23 cellular contexts compared by ENCODE assay signal in genomic region chr10:110844617-110844881, GRCh38. TPM values are rescaled to one million over a fixed set of nuclear protein-coding genes. Genes with fewer than 3 reads are reported as not detected.
DNase-seq lines count a peak whose midpoint lies in the region; ATAC-seq and TF ChIP-seq lines count a peak whose summit lies in the region.
"Had no signal": no experiment of that assay in that cellular context is flagged by ENCODE, and none has a peak within 500 bp of the region (broad histone marks: within the 10 kb centered on the region; RNA-seq: fewer than 3 reads in every experiment).

No MANE protein-coding gene starts in this region.

- H3K4me3 ChIP-seq in Caco-2 (ENCODE audit: low read depth, low read length) (no peak overlapping the region), OCI-LY1 (ENCODE audit: low read depth, low read length, poor library complexity, severe bottlenecking) (no peak overlapping the region), duodenal mucosa (ENCODE audit: low read depth in 1 of 2, low read length in 2 of 2) (peak overlapping the region in 1 of 2 donors; percentile 14), neuronal stem cell (ENCODE audit: low read length in 2 of 2) (no peak overlapping the region)
- H3K4me3 ChIP-seq: left ventricle myocardium inferior, mucosa of descending colon had no signal

- H2AFZ ChIP-seq in OCI-LY1 (ENCODE audit: low read length) (no peak overlapping the region), neuronal stem cell (ENCODE audit: low read length) (no peak overlapping the region)

- H3K9me2 ChIP-seq in OCI-LY1 (ENCODE audit: low read depth, low read length), result no peaks in the 10 kb centered on the region

- H4K91ac ChIP-seq in neuronal stem cell (ENCODE audit: low read depth, low read length, poor library complexity), result no peak overlapping the region

- H3K79me1 ChIP-seq in neuronal stem cell (ENCODE audit: low read depth, low read length), result no peaks in the 10 kb centered on the region

- intact Hi-C loops in Caco-2 (cut with micrococcal nuclease; ENCODE audit: unreplicated experiment), result no loop called here

- H2BK5ac ChIP-seq in neuronal stem cell (ENCODE audit: low read length), result no peak overlapping the region

- H3K9me3 Mint-ChIP-seq in Caco-2 (ENCODE audit: unreplicated experiment), result no peaks in the 10 kb centered on the region
- H3K9me3 Mint-ChIP-seq: activated naive CD4-positive, alpha-beta T cell treated with anti-CD3 and anti-CD28 coated beads for 36 hours had no signal

- H3K9ac ChIP-seq in OCI-LY1 (ENCODE audit: low read length) (peak overlapping the region; percentile 47; the same call in 1 of the 2 replicates), duodenal mucosa (ENCODE audit: low read depth in 1 of 2, low read length in 2 of 2) (peak overlapping the region; percentile 4 to 40), neuronal stem cell (ENCODE audit: low read depth, low read length, poor library complexity) (no peak overlapping the region)

- peak overlapping the region; percentile 45 for H3K27ac Mint-ChIP-seq in Caco-2 (ENCODE audit: unreplicated experiment)
- H3K27ac Mint-ChIP-seq: activated naive CD4-positive, alpha-beta T cell treated with anti-CD3 and anti-CD28 coated beads for 36 hours; WTC11 had no signal

- peaks cover 27% of the 10 kb centered on the region for H3K4me1 Mint-ChIP-seq in Caco-2 (ENCODE audit: low read depth, unreplicated experiment)

- H3K27ac ChIP-seq in OCI-LY1 (ENCODE audit: low read depth, low read length, poor library complexity, severe bottlenecking), result peak overlapping the region; percentile 99
- peak overlapping the region; percentile 59 for H3K27ac ChIP-seq in duodenal mucosa (ENCODE audit: low read depth, low read length)
- H3K27ac ChIP-seq in neuronal stem cell (replicated peaks; ENCODE audit: low read length), result no peak overlapping the region
- H3K27ac ChIP-seq: left ventricle myocardium inferior had no signal

- no peak overlapping the region for H3K23ac ChIP-seq in neuronal stem cell (ENCODE audit: low read depth, low read length, poor library complexity)

- H2BK12ac ChIP-seq in neuronal stem cell (ENCODE audit: low read length), result no peak overlapping the region

- no peak overlapping the region for H2BK120ac ChIP-seq in neuronal stem cell (ENCODE audit: low read depth, low read length)

- H4K8ac ChIP-seq in neuronal stem cell (ENCODE audit: low read depth, low read length), result no peak overlapping the region

- CTCF ChIA-PET in Caco-2 (lab: Charles Lee), result no interaction called here

- H3K79me2 ChIP-seq in OCI-LY1 (ENCODE audit: insufficient read depth, low read length), result no peaks in the 10 kb centered on the region

- H3K27me3 Mint-ChIP-seq in Caco-2 (ENCODE audit: insufficient read depth, unreplicated experiment), result no peaks in the 10 kb centered on the region
- H3K27me3 Mint-ChIP-seq: CD4-positive, alpha-beta memory T cell had no signal

- TF ChIP-seq CTCF in Caco-2 (IDR thresholded peaks at IDR 0.05; ENCODE audit: insufficient read depth in 1 of 2, low read depth in 1 of 2, low read length in 1 of 2, severe bottlenecking in 1 of 2, unreplicated experiment in 1 of 2) (no peak), OCI-LY1 (IDR thresholded peaks at IDR 0.05; ENCODE audit: low read length) (no peak)

- peak overlapping the region; percentile 59 for H3K18ac ChIP-seq in neuronal stem cell (ENCODE audit: low read length)

- POLR2A ChIA-PET in Caco-2 (lab: Charles Lee), result no interaction called here

- BruUV-seq in Caco-2 (replicated peaks; lab: Mats Ljungman, UMichigan), result no TSS peak

- H3K4me1 ChIP-seq in Caco-2, result peaks cover 17% of the 10 kb centered on the region
- peaks cover 83% of the 10 kb centered on the region for H3K4me1 ChIP-seq in OCI-LY1 (ENCODE audit: insufficient read depth, low read length, severe bottlenecking)
- H3K4me1 ChIP-seq in duodenal mucosa (ENCODE audit: control insufficient read depth in 1 of 2, insufficient read depth in 2 of 2, low read length in 2 of 2), result peaks cover 70 to 71% of the 10 kb centered on the region in 2 donors
- H3K4me1 ChIP-seq in neuronal stem cell (ENCODE audit: control insufficient read depth in 2 of 2, insufficient read depth in 1 of 2, low read depth in 1 of 2, low read length in 2 of 2), result peaks cover 5 to 14% of the 10 kb centered on the region in 2 donors

- H3K4me2 ChIP-seq in OCI-LY1 (ENCODE audit: low read length) (peak overlapping the region; percentile 86; the same call in 1 of the 2 replicates), neuronal stem cell (ENCODE audit: insufficient read depth, low read length, poor library complexity, severe bottlenecking) (no peak overlapping the region)

- H2AK5ac ChIP-seq in neuronal stem cell (ENCODE audit: low read depth, low read length), result peak overlapping the region; percentile 60

- H3K4ac ChIP-seq in neuronal stem cell (ENCODE audit: low read length), result no peak overlapping the region

- H3F3A ChIP-seq in OCI-LY1 (ENCODE audit: insufficient read depth, low read length), result no peaks in the 10 kb centered on the region

- no peak overlapping the region for H3K14ac ChIP-seq in neuronal stem cell (ENCODE audit: low read length)

- no peak overlapping the region for H3K4me3 Mint-ChIP-seq in Caco-2 (ENCODE audit: unreplicated experiment)
- H3K4me3 Mint-ChIP-seq: activated CD8-positive, alpha-beta T cell treated with anti-CD3 and anti-CD28 coated beads, Interleukin-2, amount 10 ng/mL, durations not matched to agents 7 days and 5 days; activated naive CD4-positive, alpha-beta T cell treated with anti-CD3 and anti-CD28 coated beads for 36 hours; WTC11 had no signal

- WGBS in neuronal stem cell (ENCODE audit: extremely low coverage in 2 of 2, insufficient read length in 2 of 2, insufficient replicate concordance in 1 of 2), 2 donors, result no CpG with 5 or more reads among the region's 4 CpGs

- H3K36me3 Mint-ChIP-seq in Caco-2 (ENCODE audit: insufficient read depth, unreplicated experiment), result no peaks in the 10 kb centered on the region
- H3K36me3 Mint-ChIP-seq: CD4-positive, alpha-beta memory T cell; WTC11 had no signal

- DNase-seq in Caco-2, result no peak
- DNase-seq in neuronal stem cell (ENCODE audit: low spot score), result no peak
- no peak for DNase-seq in NCI-H1417 (lab: John Stamatoyannopoulos, UW)
- DNase-seq in UCSD-AML1 (lab: John Stamatoyannopoulos, UW; ENCODE audit: unreplicated experiment), result no peak
- DNase-seq in NCI-H1930 (lab: John Stamatoyannopoulos, UW), result no peak
- DNase-seq: activated CD8-positive, alpha-beta T cell treated with anti-CD3 and anti-CD28 coated beads, Interleukin-2, amount 10 ng/mL, durations not matched to agents 7 days and 5 days; activated naive CD4-positive, alpha-beta T cell treated with anti-CD3 and anti-CD28 coated beads for 36 hours; activated T-cell treated with anti-CD3 and anti-CD28 coated beads, Interleukin-2, amount 50 U/mL, for 1 hour; CD4-positive, alpha-beta memory T cell; H7; head of caudate nucleus; left ventricle myocardium inferior; MM.1S; NCI-H2227 treated with DMSO at 0.1 percent for 48 hours; NCI-H82; PC-3; SIG-M5 had no signal

- H3K9me3 ChIP-seq in Caco-2 (no peaks in the 10 kb centered on the region), OCI-LY1 (ENCODE audit: low read length) (no peaks in the 10 kb centered on the region), duodenal mucosa (ENCODE audit: control insufficient read depth in 1 of 2, low read length in 2 of 2) (no peaks in the 10 kb centered on the region), neuronal stem cell (replicated peaks in 1 of 2; ENCODE audit: control insufficient read depth in 2 of 2, insufficient read depth in 1 of 2, low read depth in 1 of 2, low read length in 2 of 2) (no peaks in the 10 kb centered on the region)
- H3K9me3 ChIP-seq: left ventricle myocardium inferior, mucosa of descending colon had no signal

- ATAC-seq in GM21515 (IDR thresholded peaks at IDR 0.05; ENCODE audit: unreplicated experiment), result no peak
- ATAC-seq: activated CD8-positive, alpha-beta T cell treated with anti-CD3 and anti-CD28 coated beads, Interleukin-2, amount 10 ng/mL, durations not matched to agents 7 days and 5 days; PC-3; sciatic nerve; WTC11 had no signal

- no peaks in the 10 kb centered on the region for H4K20me1 ChIP-seq in OCI-LY1 (ENCODE audit: insufficient read depth, low read length)

- H3K27me3 ChIP-seq in Caco-2 (replicated peaks; ENCODE audit: control insufficient read depth, insufficient read depth, low read length) (no peaks in the 10 kb centered on the region), OCI-LY1 (ENCODE audit: insufficient read depth, low read length) (no peaks in the 10 kb centered on the region), duodenal mucosa (ENCODE audit: control insufficient read depth in 1 of 2, insufficient read depth in 2 of 2, low read length in 2 of 2) (no peaks in the 10 kb centered on the region), neuronal stem cell (ENCODE audit: control insufficient read depth in 3 of 3, insufficient read depth in 3 of 3, low read depth in 1 of 3, low read length in 3 of 3) (no peaks in the 10 kb centered on the region)

- H3K36me3 ChIP-seq in Caco-2 (ENCODE audit: control insufficient read depth, insufficient read depth, low read length) (no peaks in the 10 kb centered on the region), OCI-LY1 (ENCODE audit: insufficient read depth, low read length) (no peaks in the 10 kb centered on the region), duodenal mucosa (ENCODE audit: control insufficient read depth in 1 of 2, insufficient read depth in 2 of 2, low read length in 2 of 2) (no peaks in the 10 kb centered on the region), neuronal stem cell (replicated peaks in 1 of 2; ENCODE audit: control insufficient read depth in 2 of 2, insufficient read depth in 2 of 2, low read length in 2 of 2) (no peaks in the 10 kb centered on the region)
- H3K36me3 ChIP-seq: left ventricle myocardium inferior had no signal

- no peak overlapping the region for H2BK15ac ChIP-seq in neuronal stem cell (ENCODE audit: low read length)

RNA-seq across cellular contexts. Expression of gene PDCD4, which starts 27.2 kb away (rescaled TPM):
- total RNA-seq in Caco-2 (2022), result 65.5 and 66.1 TPM in 2 replicates
- polyA plus RNA-seq in neuronal stem cell (2013, experiment 1 of 2), result 86.5 TPM
- 87.2 TPM for polyA plus RNA-seq in neuronal stem cell (2013, experiment 2 of 2)
